In the genomic region with DNA sequence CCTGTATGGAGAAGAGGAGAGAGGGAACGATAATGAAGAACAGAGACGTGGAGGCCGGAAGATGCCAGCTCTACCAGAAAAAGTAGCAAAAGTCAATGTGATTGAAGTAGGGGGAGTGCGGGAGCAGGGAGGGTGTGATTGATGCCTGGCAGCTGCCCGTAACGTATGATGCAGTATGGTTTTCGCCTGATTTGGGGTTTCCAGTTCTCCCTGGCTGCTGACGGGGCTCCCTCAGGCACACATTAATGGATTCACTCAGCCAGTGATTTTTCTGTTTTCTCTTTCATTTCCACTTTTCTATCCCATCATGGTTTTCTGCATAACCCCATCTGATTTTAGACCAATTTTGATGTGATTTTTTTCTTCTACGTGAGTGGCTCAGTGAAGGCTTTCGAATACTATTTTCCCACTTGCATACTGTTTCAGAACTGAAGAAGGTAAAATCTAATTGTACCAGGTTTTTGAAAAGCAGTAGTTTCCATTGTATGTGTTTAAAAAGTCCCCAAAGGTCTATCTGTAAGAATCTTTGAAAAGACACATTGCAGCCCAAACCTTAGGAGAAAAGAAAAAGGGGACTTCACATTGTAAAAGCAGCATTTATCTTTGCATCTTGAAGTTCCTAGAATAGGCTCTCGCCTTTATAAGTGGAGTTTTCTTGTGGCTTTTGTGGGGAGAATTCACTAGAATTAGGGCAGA, we compare ENCODE assay signal across 15 cellular contexts.
DNase-seq lines count a peak whose midpoint lies in the region; ATAC-seq and TF ChIP-seq lines count a peak whose summit lies in the region.
"Had no signal": no experiment of that assay in that cellular context is flagged by ENCODE, and none has a peak within 500 bp of the region (broad histone marks: within the 10 kb centered on the region; RNA-seq: fewer than 3 reads in every experiment).

No MANE protein-coding gene starts in this region.

- H3K4me2 ChIP-seq in smooth muscle cell: peak overlapping the region; percentile 60
- H3K4me2 ChIP-seq: A549 had no signal

- TF ChIP-seq CTCF in smooth muscle cell (IDR thresholded peaks at IDR 0.05; ENCODE audit: borderline replicate concordance, insufficient read depth, poor library complexity, severe bottlenecking) (no peak), breast epithelium (IDR thresholded peaks at IDR 0.05) (no peak)

- H3K9me3 Mint-ChIP-seq in activated CD4-positive, alpha-beta T cell treated with anti-CD3 and anti-CD28 coated beads, Interleukin-2, amount 10 ng/mL, durations not matched to agents 7 days and 5 days: peaks cover 6% of the 10 kb centered on the region
- no peaks in the 10 kb centered on the region for H3K9me3 Mint-ChIP-seq in activated T-cell treated with anti-CD3 and anti-CD28 coated beads, Interleukin-2, amount 50 U/mL, for 72 hours

- DNase-seq in activated CD4-positive, alpha-beta T cell treated with anti-CD3 and anti-CD28 coated beads, Interleukin-2, amount 10 ng/mL, durations not matched to agents 7 days and 5 days: no peak
- no peak for DNase-seq in activated CD4-positive, alpha-beta T cell treated with anti-CD3 and anti-CD28 coated beads for 4 hours
- DNase-seq in activated T-cell treated with anti-CD3 and anti-CD28 coated beads, Interleukin-2, amount 50 U/mL, for 72 hours: no peak
- DNase-seq in smooth muscle cell (lab: John Stamatoyannopoulos, UW; ENCODE audit: unreplicated experiment): no peak
- DNase-seq in H4 (ENCODE audit: low spot score): no peak
- no peak for DNase-seq in breast epithelium (ENCODE audit: low spot score in 2 of 2)
- DNase-seq: Caco-2, GM23248, NCI-H1092, spleen, testis had no signal

- H3K9me3 ChIP-seq in HUES48 (ENCODE audit: control insufficient read depth, insufficient read depth, low read length) (no peaks in the 10 kb centered on the region), smooth muscle cell (replicated peaks; ENCODE audit: low read depth) (no peaks in the 10 kb centered on the region), breast epithelium (no peaks in the 10 kb centered on the region)
- H3K9me3 ChIP-seq: A549, Caco-2, spleen, testis had no signal

- no peaks in the 10 kb centered on the region for H3K36me3 ChIP-seq in HUES48 (ENCODE audit: control insufficient read depth, insufficient read depth, low read length)
- H3K36me3 ChIP-seq in smooth muscle cell (ENCODE audit: low read depth): no peaks in the 10 kb centered on the region
- no peaks in the 10 kb centered on the region for H3K36me3 ChIP-seq in breast epithelium
- H3K36me3 ChIP-seq: spleen had no signal

- H3K9ac ChIP-seq in HUES48 (ENCODE audit: low read depth, low read length) (no peak overlapping the region), smooth muscle cell (ENCODE audit: low read depth) (no peak overlapping the region)
- H3K9ac ChIP-seq: GM23248 had no signal

- no peaks in the 10 kb centered on the region for H3K27me3 ChIP-seq in HUES48 (ENCODE audit: control insufficient read depth, insufficient read depth, low read length)
- H3K27me3 ChIP-seq in smooth muscle cell (ENCODE audit: low read depth): no peaks in the 10 kb centered on the region
- H3K27me3 ChIP-seq in breast epithelium: no peaks in the 10 kb centered on the region
- H3K27me3 ChIP-seq: spleen, testis had no signal

- no peak overlapping the region for H2AFZ ChIP-seq in smooth muscle cell (ENCODE audit: low read depth)
- H2AFZ ChIP-seq: GM23248 had no signal

- H3K36me3 Mint-ChIP-seq in activated CD4-positive, alpha-beta T cell treated with anti-CD3 and anti-CD28 coated beads, Interleukin-2, amount 10 ng/mL, durations not matched to agents 7 days and 5 days (ENCODE audit: low read depth): peaks cover 19% of the 10 kb centered on the region
- H3K36me3 Mint-ChIP-seq in activated T-cell treated with anti-CD3 and anti-CD28 coated beads, Interleukin-2, amount 50 U/mL, for 72 hours (ENCODE audit: insufficient read depth in 2 of 2): no peaks in the 10 kb centered on the region

- CTCF ChIA-PET in activated CD4-positive, alpha-beta T cell treated with anti-CD3 and anti-CD28 coated beads, Interleukin-2, amount 10 ng/mL, durations not matched to agents 7 days and 5 days (lab: Charles Lee): interaction anchor here (0.5 to 1.2 kb wide), 2 partner anchors 22 to 124 kb away, joined by 3 read pairs; no protein-coding TSS in a partner anchor

- 83% methylated on average over 11 of the region's 11 CpGs for WGBS in smooth muscle cell (ENCODE audit: low lambda C conversion rate)

- peaks cover 72% of the 10 kb centered on the region for H3K4me1 Mint-ChIP-seq in activated CD4-positive, alpha-beta T cell treated with anti-CD3 and anti-CD28 coated beads, Interleukin-2, amount 10 ng/mL, durations not matched to agents 7 days and 5 days
- H3K4me1 Mint-ChIP-seq in activated T-cell treated with anti-CD3 and anti-CD28 coated beads, Interleukin-2, amount 50 U/mL, for 72 hours (ENCODE audit: low read depth): peaks cover 84% of the 10 kb centered on the region

- POLR2A ChIA-PET in activated CD4-positive, alpha-beta T cell treated with anti-CD3 and anti-CD28 coated beads, Interleukin-2, amount 10 ng/mL, durations not matched to agents 7 days and 5 days (lab: Charles Lee): no interaction called here

- H3K27ac ChIP-seq in HUES48 (ENCODE audit: low read depth, low read length) (peak overlapping the region; percentile 40), smooth muscle cell (ENCODE audit: low read depth) (no peak overlapping the region), breast epithelium (no peak overlapping the region)
- H3K27ac ChIP-seq: A549, GM23248, spleen, testis had no signal

- H4K20me1 ChIP-seq in smooth muscle cell (ENCODE audit: low read depth): no peaks in the 10 kb centered on the region

- ATAC-seq in activated T-cell treated with anti-CD3 and anti-CD28 coated beads, Interleukin-2, amount 50 U/mL, for 72 hours (replicated peaks in 1 of 2): peak; percentile 49 to 69
- ATAC-seq in HG03565 (IDR thresholded peaks at IDR 0.05; ENCODE audit: unreplicated experiment): no peak
- ATAC-seq: left lobe of liver had no signal

- H3K4me1 ChIP-seq in HUES48 (ENCODE audit: control insufficient read depth, insufficient read depth, low read length): peaks cover 28% of the 10 kb centered on the region
- peaks cover 18% of the 10 kb centered on the region for H3K4me1 ChIP-seq in smooth muscle cell (ENCODE audit: low read depth)
- no peaks in the 10 kb centered on the region for H3K4me1 ChIP-seq in breast epithelium

- no peaks in the 10 kb centered on the region for H3K79me2 ChIP-seq in smooth muscle cell (ENCODE audit: low read depth)

- TF ChIP-seq POLR2A in breast epithelium (IDR thresholded peaks at IDR 0.05): no peak

- peak overlapping the region; percentile 28 for H3K4me3 Mint-ChIP-seq in activated CD4-positive, alpha-beta T cell treated with anti-CD3 and anti-CD28 coated beads, Interleukin-2, amount 10 ng/mL, durations not matched to agents 7 days and 5 days
- H3K4me3 Mint-ChIP-seq in activated T-cell treated with anti-CD3 and anti-CD28 coated beads, Interleukin-2, amount 50 U/mL, for 72 hours: peak overlapping the region; percentile 75 to 90

- no peak overlapping the region for H3K4me3 ChIP-seq in HUES48 (ENCODE audit: low read depth, low read length)
- H3K4me3 ChIP-seq in smooth muscle cell: no peak overlapping the region
- H3K4me3 ChIP-seq in breast epithelium: no peak overlapping the region
- H3K4me3 ChIP-seq: A549, GM23248, spleen, testis had no signal

- H3K27me3 Mint-ChIP-seq in activated CD4-positive, alpha-beta T cell treated with anti-CD3 and anti-CD28 coated beads, Interleukin-2, amount 10 ng/mL, durations not matched to agents 7 days and 5 days: no peaks in the 10 kb centered on the region
- no peaks in the 10 kb centered on the region for H3K27me3 Mint-ChIP-seq in activated T-cell treated with anti-CD3 and anti-CD28 coated beads, Interleukin-2, amount 50 U/mL, for 72 hours (ENCODE audit: low read depth)

- intact Hi-C loops in breast epithelium (cut with DNase I; ENCODE audit: low total_unique reads): no loop called here

- no peaks in the 10 kb centered on the region for H3F3A ChIP-seq in smooth muscle cell (ENCODE audit: low read depth)

- peak overlapping the region; percentile 66 for H3K27ac Mint-ChIP-seq in activated CD4-positive, alpha-beta T cell treated with anti-CD3 and anti-CD28 coated beads, Interleukin-2, amount 10 ng/mL, durations not matched to agents 7 days and 5 days
- H3K27ac Mint-ChIP-seq in activated T-cell treated with anti-CD3 and anti-CD28 coated beads, Interleukin-2, amount 50 U/mL, for 72 hours: peak overlapping the region; percentile 93
